30 cellular contexts compared by ENCODE assay signal in the genomic region with DNA sequence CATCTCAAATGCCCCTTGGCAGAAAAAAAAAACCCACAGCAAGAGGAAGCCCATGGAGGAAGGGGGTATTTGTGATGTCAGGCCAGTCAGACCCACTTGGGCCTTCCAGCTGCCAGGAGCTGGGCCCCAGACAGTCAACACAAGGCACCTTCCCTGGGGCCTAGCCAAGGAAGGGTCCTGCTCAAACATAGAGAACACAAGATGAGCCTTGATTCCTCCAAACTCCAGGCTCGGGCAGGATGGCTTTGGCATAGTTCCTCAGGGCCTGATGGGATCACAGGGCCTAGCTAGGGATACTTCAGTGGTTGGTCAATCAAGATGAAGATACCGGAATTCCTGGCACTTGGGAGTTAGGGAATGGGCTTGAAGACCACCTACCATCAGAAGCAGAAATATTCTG.
"Had no signal": no experiment of that assay in that cellular context is flagged by ENCODE, and none has a peak within 500 bp of the region (broad histone marks: within the 10 kb centered on the region; RNA-seq: fewer than 3 reads in every experiment).

No MANE protein-coding gene starts in this region.

- H3K4me3 ChIP-seq: adrenal gland, ascending aorta, hepatocyte, left lung, pancreas, psoas muscle, right atrium auricular region, thoracic aorta, vagina had no signal

- H3K4me2 ChIP-seq: hepatocyte had no signal

- H3K36me3 ChIP-seq: brain microvascular endothelial cell had no signal

- H3K27ac Mint-ChIP-seq: nephron; T-helper 2 cell treated with Interferon-gamma antibody and Interleukin-4, amounts not matched to agents 5 μg/mL and 100 μg/mL, for 36 hours; type B pancreatic cell had no signal

- H3K9me3 Mint-ChIP-seq: immature natural killer cell; nephron; T-helper 2 cell treated with Interferon-gamma antibody and Interleukin-4, amounts not matched to agents 5 μg/mL and 100 μg/mL, for 36 hours; type B pancreatic cell had no signal

- H2AFZ ChIP-seq: hepatocyte had no signal

- DNase-seq: activated CD4-positive, alpha-beta T cell treated with anti-CD3 and anti-CD28 coated beads for 1 hour; activated CD4-positive, alpha-beta T cell treated with anti-CD3 and anti-CD28 coated beads, Interleukin-2, amount 50 U/mL, for 1 hour; activated CD8-positive, alpha-beta memory T cell treated with anti-CD3 and anti-CD28 coated beads for 24 hours; activated CD8-positive, alpha-beta memory T cell treated with anti-CD3 and anti-CD28 coated beads, Interleukin-2, amount 50 U/mL, for 4 hours; activated effector memory CD4-positive, alpha-beta T cell treated with anti-CD3 and anti-CD28 coated beads, Interleukin-2, amount 50 U/mL, for 16 hours; activated naive CD4-positive, alpha-beta T cell treated with anti-CD3 and anti-CD28 coated beads, Interleukin-2, amount 50 U/mL, for 16 hours; activated T-cell treated with anti-CD3 and anti-CD28 coated beads, Interleukin-2, amount 50 U/mL, for 48 hours; adrenal gland; brain microvascular endothelial cell; central memory CD4-positive, alpha-beta T cell; effector memory CD4-positive, alpha-beta T cell; foreskin melanocyte; glutamatergic neuron; immature natural killer cell; left lung; midbrain; pancreas; psoas muscle; stimulated activated CD4-positive, alpha-beta T cell treated with anti-CD3 and anti-CD28 coated beads, Interleukin-12 subunit alpha, Interleukin-12 subunit beta, amount 100 ng/mL, for 4 hours; stimulated activated CD4-positive, alpha-beta T cell treated with anti-CD3 and anti-CD28 coated beads, Interleukin-4, amount 100 ng/mL, for 4 hours; WERI-Rb-1 had no signal

- H3K9me3 ChIP-seq: adrenal gland, ascending aorta, left lung, pancreas, psoas muscle, right atrium auricular region, thoracic aorta, vagina had no signal

- H3K27ac ChIP-seq: adrenal gland, ascending aorta, brain microvascular endothelial cell, hepatocyte, left lung, pancreas, psoas muscle, right atrium auricular region, thoracic aorta, vagina, WERI-Rb-1 had no signal

- H3K4me3 Mint-ChIP-seq: immature natural killer cell; nephron; T-helper 2 cell treated with Interferon-gamma antibody and Interleukin-4, amounts not matched to agents 5 μg/mL and 100 μg/mL, for 36 hours; type B pancreatic cell had no signal

- H3K79me2 ChIP-seq: hepatocyte had no signal

- H3K4me1 ChIP-seq: adrenal gland, ascending aorta, pancreas, vagina had no signal

- ATAC-seq: esophagus mucosa, left lung, pancreas, psoas muscle had no signal

- H3K27me3 Mint-ChIP-seq: type B pancreatic cell had no signal
